In the genomic region with DNA sequence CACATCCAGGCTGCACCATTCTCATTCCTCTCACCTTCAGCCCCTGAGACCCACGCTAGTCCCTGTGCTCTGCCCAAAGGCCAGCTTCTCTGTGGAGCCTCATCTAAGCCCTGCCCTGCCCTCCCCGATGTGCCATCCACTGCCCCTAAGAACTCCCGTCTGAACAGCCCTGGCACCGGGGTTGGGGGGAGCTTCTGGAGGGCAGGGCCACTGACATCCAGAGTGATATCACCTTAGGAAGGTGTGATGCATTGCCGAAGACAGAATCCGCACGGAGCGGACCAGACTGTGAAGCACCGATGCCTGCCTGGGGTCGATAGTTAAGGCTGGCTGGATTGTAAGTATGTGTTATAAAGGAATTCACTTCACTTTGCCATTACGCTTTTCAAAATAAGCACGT, we compare ENCODE assay signal across 1 cellular context.
TF ChIP-seq lines count a peak whose summit lies in the region.

No MANE protein-coding gene starts in this region.

TF ChIP-seq in GM23338, 12 proteins besides CTCF, POLR2A, EP300 and RAD21 (continued from another document):
- TF ChIP-seq, protein P1, sequence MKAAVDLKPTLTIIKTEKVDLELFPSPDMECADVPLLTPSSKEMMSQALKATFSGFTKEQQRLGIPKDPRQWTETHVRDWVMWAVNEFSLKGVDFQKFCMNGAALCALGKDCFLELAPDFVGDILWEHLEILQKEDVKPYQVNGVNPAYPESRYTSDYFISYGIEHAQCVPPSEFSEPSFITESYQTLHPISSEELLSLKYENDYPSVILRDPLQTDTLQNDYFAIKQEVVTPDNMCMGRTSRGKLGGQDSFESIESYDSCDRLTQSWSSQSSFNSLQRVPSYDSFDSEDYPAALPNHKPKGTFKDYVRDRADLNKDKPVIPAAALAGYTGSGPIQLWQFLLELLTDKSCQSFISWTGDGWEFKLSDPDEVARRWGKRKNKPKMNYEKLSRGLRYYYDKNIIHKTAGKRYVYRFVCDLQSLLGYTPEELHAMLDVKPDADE (IDR thresholded peaks at IDR 0.05): no peak
- TF ChIP-seq ZNF114 (CRISPR knock-in tag; IDR thresholded peaks at IDR 0.05) (no peak), POLR2AphosphoS5 (IDR thresholded peaks at IDR 0.05; ENCODE audit: low read depth) (no peak), JUNB (IDR thresholded peaks at IDR 0.05; ENCODE audit: unreplicated experiment) (no peak), EZH2 (IDR thresholded peaks at IDR 0.05; ENCODE audit: low read depth, unreplicated experiment) (no peak), EZH2phosphoT487 (IDR thresholded peaks at IDR 0.05; ENCODE audit: unreplicated experiment) (no peak), NANOG (IDR thresholded peaks at IDR 0.05; ENCODE audit: borderline replicate concordance) (no peak)
